Comparison of ENCODE assay signal across 8 cellular contexts in genomic region chr11:9138612-9139579, GRCh38. TPM values are rescaled to one million over a fixed set of nuclear protein-coding genes. Genes with fewer than 3 reads are reported as not detected.
DNase-seq lines count a peak whose midpoint lies in the region; ATAC-seq and TF ChIP-seq lines count a peak whose summit lies in the region.

No MANE protein-coding gene starts in this region.

- intact Hi-C loops in body of pancreas (cut with DNase I), result loop anchor here (10.0 kb wide), 1 partner anchor 74 kb away; no protein-coding TSS in a partner anchor
- intact Hi-C loops in right lobe of liver (cut with DNase I), result loop anchor here in 1 of 2 donors (10.0 kb wide), 1 partner anchor 124 kb away; no protein-coding TSS in a partner anchor

- DNase-seq in GM23338 (ENCODE audit: low spot score), result no peak
- peak; percentile 76 for DNase-seq in NCI-H446 treated with DMSO at 0.1 percent for 48 hours (lab: John Stamatoyannopoulos, UW)
- peak; percentile 66 to 81 (median 76) for DNase-seq in body of pancreas
- peak in 1 of 3 donors; percentile 27 for DNase-seq in right lobe of liver
- no peak for DNase-seq in UCSD-AML1 (lab: John Stamatoyannopoulos, UW; ENCODE audit: unreplicated experiment)
- DNase-seq in T-helper 2 cell treated with Interferon-gamma antibody and Interleukin-4, amounts not matched to agents 5 μg/mL and 100 μg/mL, for 36 hours (ENCODE audit: low spot score), result no peak
- no peak for DNase-seq in GM19238 (ENCODE audit: insufficient read length, low spot score)

- peak overlapping the region; percentile 53 for H3K27ac Mint-ChIP-seq in GM23338
- no peak overlapping the region for H3K27ac Mint-ChIP-seq in T-helper 2 cell treated with Interferon-gamma antibody and Interleukin-4, amounts not matched to agents 5 μg/mL and 100 μg/mL, for 36 hours

- H3K9me3 Mint-ChIP-seq in GM23338, result no peaks in the 10 kb centered on the region
- no peaks in the 10 kb centered on the region for H3K9me3 Mint-ChIP-seq in T-helper 2 cell treated with Interferon-gamma antibody and Interleukin-4, amounts not matched to agents 5 μg/mL and 100 μg/mL, for 36 hours

- H3K4me3 ChIP-seq in GM23338 (no peak overlapping the region), body of pancreas (no peak overlapping the region), right lobe of liver (no peak overlapping the region)

- H3K9me3 ChIP-seq in body of pancreas (no peaks in the 10 kb centered on the region), right lobe of liver (no peaks in the 10 kb centered on the region)

- H3K36me3 Mint-ChIP-seq in GM23338 (ENCODE audit: low read depth), result peaks cover 36% of the 10 kb centered on the region
- H3K36me3 Mint-ChIP-seq in T-helper 2 cell treated with Interferon-gamma antibody and Interleukin-4, amounts not matched to agents 5 μg/mL and 100 μg/mL, for 36 hours (ENCODE audit: low read depth), result peaks cover 42% of the 10 kb centered on the region

- H3K27ac ChIP-seq in GM23338 (ENCODE audit: low read depth) (no peak overlapping the region), body of pancreas (peak overlapping the region; percentile 18 to 83 (median 72)), right lobe of liver (peak overlapping the region in 2 of 3 donors; percentile 33 to 68)

- no peaks in the 10 kb centered on the region for H3K79me2 ChIP-seq in GM23338 (replicated peaks; ENCODE audit: insufficient read depth)

- ATAC-seq in GM23338, result peak; percentile 10; the same call in 2 of the 3 replicates
- peak; percentile 65 for ATAC-seq in body of pancreas
- peak; percentile 34 to 85 (median 59) for ATAC-seq in right lobe of liver
- no peak for ATAC-seq in GM21529 (IDR thresholded peaks at IDR 0.05; ENCODE audit: unreplicated experiment)

- no peak overlapping the region for H3K4me3 Mint-ChIP-seq in GM23338
- no peak overlapping the region for H3K4me3 Mint-ChIP-seq in T-helper 2 cell treated with Interferon-gamma antibody and Interleukin-4, amounts not matched to agents 5 μg/mL and 100 μg/mL, for 36 hours

- peaks cover 9% of the 10 kb centered on the region; the same call in 1 of the 2 replicates for H3K4me1 ChIP-seq in GM23338 (ENCODE audit: insufficient read depth)
- H3K4me1 ChIP-seq in body of pancreas, result peaks cover 42% of the 10 kb centered on the region
- peaks cover 0 to 21% (median 10%) of the 10 kb centered on the region in 4 donors for H3K4me1 ChIP-seq in right lobe of liver

- WGBS in body of pancreas, 2 donors, result 37 to 47% methylated on average over 16 to 18 of the region's 18 CpGs
- 45% methylated on average over 14 of the region's 18 CpGs for WGBS in right lobe of liver (ENCODE audit: insufficient coverage, low coverage, low lambda C conversion rate, missing lambda C conversion rate)

- H3K4me1 Mint-ChIP-seq in GM23338, result peaks cover 19% of the 10 kb centered on the region
- peaks cover 27% of the 10 kb centered on the region for H3K4me1 Mint-ChIP-seq in T-helper 2 cell treated with Interferon-gamma antibody and Interleukin-4, amounts not matched to agents 5 μg/mL and 100 μg/mL, for 36 hours (ENCODE audit: low read depth)

- H3K4me2 ChIP-seq in GM23338, result no peak overlapping the region

- peaks cover 4% of the 10 kb centered on the region for H3K27me3 Mint-ChIP-seq in GM23338 (ENCODE audit: insufficient read depth, low read depth, poor library complexity)
- no peaks in the 10 kb centered on the region for H3K27me3 Mint-ChIP-seq in T-helper 2 cell treated with Interferon-gamma antibody and Interleukin-4, amounts not matched to agents 5 μg/mL and 100 μg/mL, for 36 hours (ENCODE audit: low read depth)

- peaks cover 21% of the 10 kb centered on the region for H3K36me3 ChIP-seq in GM23338 (ENCODE audit: insufficient read depth)
- peaks cover 0 to 12% of the 10 kb centered on the region in 2 donors for H3K36me3 ChIP-seq in body of pancreas (replicated peaks in 1 of 2; ENCODE audit: insufficient read depth in 1 of 2, low read depth in 2 of 2)
- peaks cover 0 to 25% (median 8%) of the 10 kb centered on the region in 4 donors for H3K36me3 ChIP-seq in right lobe of liver

- TF ChIP-seq CTCF in GM23338 (conservative IDR thresholded peaks at IDR 0.05; ENCODE audit: low read depth in 2 of 2), result no peak
- TF ChIP-seq CTCF in body of pancreas (IDR thresholded peaks at IDR 0.05), result no peak
- TF ChIP-seq CTCF in right lobe of liver (IDR thresholded peaks at IDR 0.05), result no peak

- no peak for TF ChIP-seq POLR2A in body of pancreas (IDR thresholded peaks at IDR 0.05)
- TF ChIP-seq POLR2A in right lobe of liver (IDR thresholded peaks at IDR 0.05), result no peak

- 0 out of 2 replicates have a peak, but pooled peaks cover 4% of the 10 kb centered on the region for H3F3A ChIP-seq in GM23338 (replicated peaks; ENCODE audit: low read depth)

- no peaks in the 10 kb centered on the region for H3K9me2 ChIP-seq in GM23338 (ENCODE audit: insufficient read depth)

- peaks cover 5% of the 10 kb centered on the region for H4K20me1 ChIP-seq in GM23338 (replicated peaks; ENCODE audit: insufficient read depth)

- no peaks in the 10 kb centered on the region for H3K27me3 ChIP-seq in GM23338 (ENCODE audit: insufficient read depth)
- no peaks in the 10 kb centered on the region for H3K27me3 ChIP-seq in body of pancreas
- H3K27me3 ChIP-seq in right lobe of liver, result no peaks in the 10 kb centered on the region

- no peak overlapping the region for H2AFZ ChIP-seq in GM23338

TF ChIP-seq in GM23338, 12 proteins besides CTCF, POLR2A, EP300 and RAD21 (continues in another document):
- no peak for TF ChIP-seq POLR2AphosphoS5 (IDR thresholded peaks at IDR 0.05; ENCODE audit: low read depth)
- no peak for TF ChIP-seq EZH2 (IDR thresholded peaks at IDR 0.05; ENCODE audit: low read depth, unreplicated experiment)
- TF ChIP-seq JUNB (IDR thresholded peaks at IDR 0.05; ENCODE audit: unreplicated experiment), result no peak
- TF ChIP-seq EZH2phosphoT487 (IDR thresholded peaks at IDR 0.05; ENCODE audit: unreplicated experiment), result no peak
- TF ChIP-seq NANOG (IDR thresholded peaks at IDR 0.05; ENCODE audit: borderline replicate concordance), result no peak
- TF ChIP-seq, protein P1, sequence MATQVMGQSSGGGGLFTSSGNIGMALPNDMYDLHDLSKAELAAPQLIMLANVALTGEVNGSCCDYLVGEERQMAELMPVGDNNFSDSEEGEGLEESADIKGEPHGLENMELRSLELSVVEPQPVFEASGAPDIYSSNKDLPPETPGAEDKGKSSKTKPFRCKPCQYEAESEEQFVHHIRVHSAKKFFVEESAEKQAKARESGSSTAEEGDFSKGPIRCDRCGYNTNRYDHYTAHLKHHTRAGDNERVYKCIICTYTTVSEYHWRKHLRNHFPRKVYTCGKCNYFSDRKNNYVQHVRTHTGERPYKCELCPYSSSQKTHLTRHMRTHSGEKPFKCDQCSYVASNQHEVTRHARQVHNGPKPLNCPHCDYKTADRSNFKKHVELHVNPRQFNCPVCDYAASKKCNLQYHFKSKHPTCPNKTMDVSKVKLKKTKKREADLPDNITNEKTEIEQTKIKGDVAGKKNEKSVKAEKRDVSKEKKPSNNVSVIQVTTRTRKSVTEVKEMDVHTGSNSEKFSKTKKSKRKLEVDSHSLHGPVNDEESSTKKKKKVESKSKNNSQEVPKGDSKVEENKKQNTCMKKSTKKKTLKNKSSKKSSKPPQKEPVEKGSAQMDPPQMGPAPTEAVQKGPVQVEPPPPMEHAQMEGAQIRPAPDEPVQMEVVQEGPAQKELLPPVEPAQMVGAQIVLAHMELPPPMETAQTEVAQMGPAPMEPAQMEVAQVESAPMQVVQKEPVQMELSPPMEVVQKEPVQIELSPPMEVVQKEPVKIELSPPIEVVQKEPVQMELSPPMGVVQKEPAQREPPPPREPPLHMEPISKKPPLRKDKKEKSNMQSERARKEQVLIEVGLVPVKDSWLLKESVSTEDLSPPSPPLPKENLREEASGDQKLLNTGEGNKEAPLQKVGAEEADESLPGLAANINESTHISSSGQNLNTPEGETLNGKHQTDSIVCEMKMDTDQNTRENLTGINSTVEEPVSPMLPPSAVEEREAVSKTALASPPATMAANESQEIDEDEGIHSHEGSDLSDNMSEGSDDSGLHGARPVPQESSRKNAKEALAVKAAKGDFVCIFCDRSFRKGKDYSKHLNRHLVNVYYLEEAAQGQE (IDR thresholded peaks at IDR 0.05; ENCODE audit: unreplicated experiment), result no peak
- TF ChIP-seq ZNF114 (CRISPR knock-in tag; IDR thresholded peaks at IDR 0.05), result no peak
- no peak for TF ChIP-seq ZNF331 (CRISPR knock-in tag; IDR thresholded peaks at IDR 0.05; ENCODE audit: low read depth)
- TF ChIP-seq ETS1 (IDR thresholded peaks at IDR 0.05), result no peak
- TF ChIP-seq STAT1 (IDR thresholded peaks at IDR 0.05; ENCODE audit: unreplicated experiment), result no peak
- TF ChIP-seq CREB1 (CRISPR knock-in tag; IDR thresholded peaks at IDR 0.05; ENCODE audit: low read depth), result no peak

RNA-seq across cellular contexts. Expression of gene SCUBE2, which starts 47.5 kb away (rescaled TPM):
- 0.63 TPM in 1 of 2 replicates, not detected in the other for total RNA-seq in GM23338 (2014; rRNA removed; shearing (Covaris generic))
- 0.47 and 1.2 TPM in 2 replicates for polyA plus RNA-seq in GM23338 (2016; fragmentation: Nextera tagmentation; extraction: Ambion mirVana)
- total RNA-seq in body of pancreas (10 to 100 TPM in 1 of 2 donors, 1 to 10 TPM in 1; 6.6 to 40.0 TPM), right lobe of liver (1 to 10 TPM in 1 of 6 experiments, under 1 TPM in 5; 0.19 to 1.1 (median 0.32) TPM)

Comparison
In these comparisons a context has a peak if more than half of its experiments do, and no peak if none do; other contexts are left out.
1. DNase-seq: peak in NCI-H446 treated with DMSO at 0.1 percent for 48 hours (single experiment) and body of pancreas (4 of 4); none in GM23338 (single experiment), UCSD-AML1 (single experiment), T-helper 2 cell treated with Interferon-gamma antibody and Interleukin-4, amounts not matched to agents 5 μg/mL and 100 μg/mL, for 36 hours (single experiment) and GM19238 (single experiment).